In genomic region chr17:75289832-75290337, GRCh38 we compare ENCODE assay signal across 8 cellular contexts. TPM values are rescaled to one million over a fixed set of nuclear protein-coding genes. Genes with fewer than 3 reads are reported as not detected.
DNase-seq lines count a peak whose midpoint lies in the region; TF ChIP-seq lines count a peak whose summit lies in the region.

No MANE protein-coding gene starts in this region.

- no peak overlapping the region for H2AFZ ChIP-seq in OCI-LY1 (ENCODE audit: low read length)

- H3K27ac ChIP-seq in OCI-LY1 (ENCODE audit: low read depth, low read length, poor library complexity, severe bottlenecking) = peak overlapping the region; percentile 83
- peak overlapping the region; percentile 83 for H3K27ac ChIP-seq in vagina

- peaks cover 9% of the 10 kb centered on the region for H3K79me2 ChIP-seq in OCI-LY1 (ENCODE audit: insufficient read depth, low read length)

- DNase-seq in GDM1 (lab: John Stamatoyannopoulos, UW) = peak; percentile 46
- no peak for DNase-seq in HFF-Myc (ENCODE audit: extremely low read depth, low read depth)
- peak; percentile 29 for DNase-seq in activated gamma-delta T cell treated with anti-CD3 and anti-CD28 coated beads, Interleukin-2, amount 50 U/mL, for 16 hours (ENCODE audit: low read depth)
- peak; percentile 70 for DNase-seq in globus pallidus (ENCODE audit: low spot score)
- DNase-seq in posterior cingulate gyrus = peak in 6 of 10 donors; percentile 22 to 75 (median 42)
- DNase-seq in vagina (ENCODE audit: extremely low spot score in 2 of 2) = no peak
- DNase-seq in NCI-H1436 treated with DMSO at 0.1 percent for 48 hours (lab: John Stamatoyannopoulos, UW) = no peak

- no peaks in the 10 kb centered on the region for H3K27me3 ChIP-seq in OCI-LY1 (ENCODE audit: insufficient read depth, low read length)
- no peaks in the 10 kb centered on the region for H3K27me3 ChIP-seq in vagina

- H3K9me2 ChIP-seq in OCI-LY1 (ENCODE audit: low read depth, low read length) = no peaks in the 10 kb centered on the region

- peaks cover 5% of the 10 kb centered on the region; the same call in 1 of the 2 replicates for H3F3A ChIP-seq in OCI-LY1 (ENCODE audit: insufficient read depth, low read length)

- H3K36me3 ChIP-seq in OCI-LY1 (ENCODE audit: insufficient read depth, low read length) (peaks cover 25% of the 10 kb centered on the region), vagina (no peaks in the 10 kb centered on the region)

- no peaks in the 10 kb centered on the region for H4K20me1 ChIP-seq in OCI-LY1 (ENCODE audit: insufficient read depth, low read length)

- TF ChIP-seq CTCF in HFF-Myc (IDR thresholded peaks at IDR 0.05; ENCODE audit: low read depth, low read length, missing control alignments) (no peak), OCI-LY1 (IDR thresholded peaks at IDR 0.05; ENCODE audit: low read length) (peak; percentile 51), vagina (IDR thresholded peaks at IDR 0.05) (no peak)

- peak overlapping the region; percentile 61 for H3K4me2 ChIP-seq in OCI-LY1 (ENCODE audit: low read length)

- no peak for TF ChIP-seq POLR2A in vagina (IDR thresholded peaks at IDR 0.05)

- intact Hi-C loops in posterior cingulate gyrus (cut with DNase I) = loop anchor here (2.0 kb wide), 1 partner anchor 19 kb away; the partner anchor contains the start of gene MIF4GD
- intact Hi-C loops in vagina (cut with DNase I) = no loop called here

- no peaks in the 10 kb centered on the region for H3K9me3 ChIP-seq in OCI-LY1 (ENCODE audit: low read length)
- no peaks in the 10 kb centered on the region for H3K9me3 ChIP-seq in vagina

- peaks cover 26% of the 10 kb centered on the region for H3K4me1 ChIP-seq in OCI-LY1 (ENCODE audit: insufficient read depth, low read length, severe bottlenecking)
- H3K4me1 ChIP-seq in vagina = peaks cover 7% of the 10 kb centered on the region

- peak overlapping the region; percentile 58 for H3K9ac ChIP-seq in OCI-LY1 (ENCODE audit: low read length)

- H3K4me3 ChIP-seq in HFF-Myc (replicated peaks; ENCODE audit: low read depth, low read length) (peak overlapping the region; percentile 94), OCI-LY1 (ENCODE audit: low read depth, low read length, poor library complexity, severe bottlenecking) (peak overlapping the region; percentile 71), vagina (peak overlapping the region; percentile 58 to 70)

RNA-seq across cellular contexts. Expression of gene SLC25A19, which starts 0.7 kb away (rescaled TPM):
- total RNA-seq in vagina = 16.7 TPM

RNA-seq across cellular contexts. Expression of gene MIF4GD, which starts 18.9 kb away (rescaled TPM):
- total RNA-seq in vagina = 26.3 TPM

RNA-seq across cellular contexts. Expression of gene MRPS7, which starts 28.2 kb away (rescaled TPM):
- 40.3 TPM for total RNA-seq in vagina

RNA-seq across cellular contexts. Expression of gene GGA3, which starts 28.5 kb away (rescaled TPM):
- total RNA-seq in vagina = 36.8 TPM

Comparison
In these comparisons a context has a peak if more than half of its experiments do, and no peak if none do; other contexts are left out.
1. DNase-seq: peak in GDM1 (single experiment), activated gamma-delta T cell treated with anti-CD3 and anti-CD28 coated beads, Interleukin-2, amount 50 U/mL, for 16 hours (single experiment), globus pallidus (single experiment) and posterior cingulate gyrus (6 of 10); none in HFF-Myc (single experiment), vagina (0 of 2) and NCI-H1436 treated with DMSO at 0.1 percent for 48 hours (single experiment).
2. Peak in every context shown above with its lines, with median percentiles within 50 percentile points of each other: H3K4me3 ChIP-seq.